22 cellular contexts compared by ENCODE assay signal in genomic region chr17:43660262-43660661, GRCh38. TPM values are rescaled to one million over a fixed set of nuclear protein-coding genes. Genes with fewer than 3 reads are reported as not detected.
DNase-seq lines count a peak whose midpoint lies in the region; ATAC-seq, FAIRE-seq and TF ChIP-seq lines count a peak whose summit lies in the region.
"Had no signal": no experiment of that assay in that cellular context is flagged by ENCODE, and none has a peak within 500 bp of the region (broad histone marks: within the 10 kb centered on the region; RNA-seq: fewer than 3 reads in every experiment).

No MANE protein-coding gene starts in this region.

- no peaks in the 10 kb centered on the region for H3K36me3 ChIP-seq in left ventricle myocardium inferior
- no peaks in the 10 kb centered on the region for H3K36me3 ChIP-seq in GM12878 (ENCODE audit: control insufficient read depth in 2 of 2, insufficient read depth in 2 of 2, low read length in 1 of 2)
- H3K36me3 ChIP-seq: colonic mucosa, neural progenitor cell, prostate gland, thoracic aorta had no signal

- in situ Hi-C loops in GM12878 (cut with MboI): loop anchor here (25.0 kb wide), 1 partner anchor 448 kb away; the partner anchor contains the start of gene TMEM106A

- no peak for FAIRE-seq in GM12878 (lab: Jason Lieb, UNC)
- FAIRE-seq: K562 had no signal

- no peak for TF ChIP-seq CTCF in left ventricle myocardium inferior (IDR thresholded peaks at IDR 0.05; ENCODE audit: borderline replicate concordance)
- no peak for TF ChIP-seq CTCF in GM12878 (IDR thresholded peaks at IDR 0.05 in 2 of 3, conservative IDR thresholded peaks at IDR 0.05 in 1 of 3; ENCODE audit: control insufficient read depth in 2 of 3, extremely low read depth in 1 of 3, insufficient read depth in 1 of 3, low read depth in 3 of 3, low read length in 3 of 3)
- TF ChIP-seq CTCF in nephron progenitor cell (IDR thresholded peaks at IDR 0.05): no peak

- POLR2A ChIA-PET in GM12878 (lab: Charles Lee): interaction anchor here (1.4 to 1.8 kb wide), 4 partner anchors 10 to 114 kb away, joined by 3 to 7 read pairs (median 4); partner anchors contain the start of gene ETV4

- H3K4me1 Mint-ChIP-seq in nephron progenitor cell: peaks cover 87% of the 10 kb centered on the region

- SMC1A ChIA-PET in GM12878 (lab: Charles Lee; ENCODE audit: uncharacterized antibody, unreplicated experiment): interaction anchor here (1.2 to 9.4 kb wide), 4 partner anchors 10 to 83 kb away, joined by 3 to 98 read pairs (median 14); no protein-coding TSS in a partner anchor

- H3K4me1 ChIP-seq in left ventricle myocardium inferior (peaks cover 87% of the 10 kb centered on the region), GM12878 (ENCODE audit: control insufficient read depth, insufficient read depth, low read length) (peaks cover 24% of the 10 kb centered on the region)
- H3K4me1 ChIP-seq: colonic mucosa, prostate gland had no signal

- RAD21 ChIA-PET in GM12878 (lab: Charles Lee; ENCODE audit: unreplicated experiment): interaction anchor here (5.4 to 8.4 kb wide), 2 partner anchors 11 to 84 kb away, joined by 41 to 77 read pairs; no protein-coding TSS in a partner anchor

- no peak overlapping the region for H2AFZ ChIP-seq in GM12878 (ENCODE audit: control insufficient read depth, low read depth, low read length)
- H2AFZ ChIP-seq: neural progenitor cell had no signal

- TF ChIP-seq RAD21 in GM12878 (IDR thresholded peaks at IDR 0.05; ENCODE audit: insufficient read depth, low read depth, low read length): no peak

- no peak overlapping the region for H3K27ac Mint-ChIP-seq in nephron progenitor cell

- H3K79me2 ChIP-seq in GM12878 (ENCODE audit: control insufficient read depth, insufficient read depth, low read length): peaks cover 19% of the 10 kb centered on the region

- intact Hi-C loops in left ventricle myocardium inferior (cut with micrococcal nuclease): no loop called here
- intact Hi-C loops in Right ventricle myocardium inferior (cut with DNase I): no loop called here
- intact Hi-C loops in GM12878 (cut with micrococcal nuclease; ENCODE audit: unreplicated experiment): no loop called here

- peaks cover 4% of the 10 kb centered on the region for H3K27me3 Mint-ChIP-seq in nephron progenitor cell (ENCODE audit: low read depth, poor library complexity)

- H3K9ac ChIP-seq in GM12878 (ENCODE audit: control insufficient read depth, insufficient read depth, low read length): peak overlapping the region; percentile 72
- H3K9ac ChIP-seq: neural progenitor cell had no signal

- H3K4me3 ChIP-seq in left ventricle myocardium inferior (peak overlapping the region; percentile 65), GM12878 (peak overlapping the region; percentile 69)
- H3K4me3 ChIP-seq: colonic mucosa, K562, neural progenitor cell, prostate gland, SK-N-MC, thoracic aorta had no signal

- no peak for TF ChIP-seq POLR2A in GM12878 (IDR thresholded peaks at IDR 0.05; ENCODE audit: low read depth, low read length)

- peak overlapping the region; percentile 81 for H3K4me3 Mint-ChIP-seq in nephron progenitor cell

- no TSS peak for BruUV-seq in GM12878 (replicated peaks; lab: Mats Ljungman, UMichigan)

- no peaks in the 10 kb centered on the region for H3K36me3 Mint-ChIP-seq in nephron progenitor cell (ENCODE audit: low read depth)
- H3K36me3 Mint-ChIP-seq: neural progenitor cell had no signal

- peak overlapping the region; percentile 92 for H3K27ac ChIP-seq in left ventricle myocardium inferior (replicated peaks)
- H3K27ac ChIP-seq in GM12878 (ENCODE audit: control insufficient read depth, insufficient read depth): peak overlapping the region; percentile 69
- H3K27ac ChIP-seq: colonic mucosa, neural progenitor cell, prostate gland, SK-N-MC, thoracic aorta had no signal

- H3K9me3 ChIP-seq in left ventricle myocardium inferior (replicated peaks): no peaks in the 10 kb centered on the region
- no peaks in the 10 kb centered on the region for H3K9me3 ChIP-seq in GM12878 (replicated peaks; ENCODE audit: control insufficient read depth, insufficient read depth, low read length)
- H3K9me3 ChIP-seq: colonic mucosa, prostate gland, thoracic aorta had no signal

- no peak for TF ChIP-seq EP300 in GM12878 (IDR thresholded peaks at IDR 0.05; ENCODE audit: borderline replicate concordance in 1 of 2, control insufficient read depth in 1 of 2, low read depth in 2 of 2, low read length in 2 of 2)

- ATAC-seq in Right ventricle myocardium inferior (no peak), GM12878 (no peak), GM19395 (IDR thresholded peaks at IDR 0.05; ENCODE audit: unreplicated experiment) (no peak), left lobe of liver (no peak)
- ATAC-seq: activated CD4-positive, CD25-positive, alpha-beta regulatory T cell treated with anti-CD3 and anti-CD28 coated beads, Interleukin-2, amount 50 U/mL, for 24 hours; K562 had no signal

- H3K27me3 ChIP-seq in left ventricle myocardium inferior (ENCODE audit: low read depth): peaks cover 10% of the 10 kb centered on the region
- H3K27me3 ChIP-seq in GM12878 (replicated peaks in 1 of 2; ENCODE audit: control insufficient read depth in 2 of 2, insufficient read depth in 2 of 2, low read length in 1 of 2): no peaks in the 10 kb centered on the region
- H3K27me3 ChIP-seq: colonic mucosa, neural progenitor cell had no signal

- WGBS in GM12878 (ENCODE audit: insufficient coverage, insufficient replicate concordance, low lambda C conversion rate, missing lambda C conversion rate): 75% methylated on average over 4 of the region's 4 CpGs

- H3K9me3 Mint-ChIP-seq in nephron progenitor cell: no peaks in the 10 kb centered on the region
- H3K9me3 Mint-ChIP-seq: CD4-positive, alpha-beta T cell; neural progenitor cell had no signal

- no peaks in the 10 kb centered on the region for H4K20me1 ChIP-seq in GM12878 (ENCODE audit: control insufficient read depth, insufficient read depth)

- CTCF ChIA-PET in GM12878 (lab: Yijun Ruan, JAX): interaction anchor here (0.7 to 5.5 kb wide), 6 partner anchors 11 to 176 kb away, joined by 3 to 55 read pairs (median 4); partner anchors contain the start of gene DHX8

- no peak for DNase-seq in left ventricle myocardium inferior
- no peak for DNase-seq in Right ventricle myocardium inferior (ENCODE audit: missing footprints)
- no peak for DNase-seq in GM12878 (ENCODE audit: low read depth, low spot score)
- no peak for DNase-seq in nephron progenitor cell
- no peak for DNase-seq in NCI-H774 (lab: John Stamatoyannopoulos, UW)
- DNase-seq in left lobe of liver (ENCODE audit: low spot score): no peak
- DNase-seq in dermis blood vessel endothelial cell: no peak
- DNase-seq: activated CD8-positive, alpha-beta memory T cell treated with anti-CD3 and anti-CD28 coated beads, Interleukin-2, amount 50 U/mL, for 48 hours; activated naive CD4-positive, alpha-beta T cell; CD4-positive, alpha-beta T cell; colonic mucosa; DMS79 treated with DMSO at 0.1 percent for 48 hours; NCI-H1694; stimulated activated CD4-positive, alpha-beta T cell treated with anti-CD3 and anti-CD28 coated beads, Interleukin-12 subunit alpha, Interleukin-12 subunit beta, amount 100 ng/mL, for 4 hours; stimulated activated CD8-positive, alpha-beta memory T cell treated with anti-CD3 and anti-CD28 coated beads, Interleukin-4, amount 100 ng/mL, for 48 hours had no signal

- H3K4me2 ChIP-seq in GM12878 (ENCODE audit: control insufficient read depth, insufficient read depth): peak overlapping the region; percentile 81
- H3K4me2 ChIP-seq: neural progenitor cell had no signal

TF ChIP-seq in GM12878, 131 proteins besides CTCF, POLR2A, EP300 and RAD21:
- TF ChIP-seq IKZF1 (conservative IDR thresholded peaks at IDR 0.05): no peak
- TF ChIP-seq SMC3 (IDR thresholded peaks at IDR 0.05; ENCODE audit: borderline replicate concordance, low read length): no peak
- 0 out of 2 replicates have a peak, but pooled peaks have one; percentile 2 for TF ChIP-seq PAX5 (IDR thresholded peaks at IDR 0.05; ENCODE audit: borderline replicate concordance, low read depth, low read length)
- no peak for TF ChIP-seq SREBF2 (IDR thresholded peaks at IDR 0.05; ENCODE audit: low read length)
TF ChIP-seq in GM12878: peak in this region for 1.

RNA-seq across cellular contexts. Expression of gene MEOX1, which starts 1.5 kb away (rescaled TPM):
- 8.4 TPM for total RNA-seq in left ventricle myocardium inferior
- total RNA-seq in Right ventricle myocardium inferior: 11.1 TPM
- 6.1 and 6.4 TPM in 2 replicates for total RNA-seq in GM12878 (2013; cell fraction: nucleolus; rRNA removed)
- total RNA-seq in GM12878 (2014; rRNA removed): 0.34 and 0.60 TPM in 2 replicates
- total RNA-seq in GM12878 (2014; rRNA removed; fragmentation: Illumina TruSeq; extraction: Trizol): 0.37 and 0.85 TPM in 2 replicates
- total RNA-seq in GM12878 (2021): 0.46 and 0.53 TPM in 2 replicates
- 0.70 TPM for polyA plus RNA-seq in GM12878 (2011; ENCODE audit: low read depth)
- 7.5 and 9.4 TPM in 2 replicates for polyA plus RNA-seq in GM12878 (2011; rRNA removed)
- polyA plus RNA-seq in GM12878 (2011; cell fraction: cytosol; rRNA removed): 10.4 TPM in 2 replicates
- polyA plus RNA-seq in GM12878 (2011; cell fraction: nucleus; rRNA removed): 4.8 and 5.3 TPM in 2 replicates
- 0.99 and 1.8 TPM in 2 replicates for polyA plus RNA-seq in GM12878 (2012)
- polyA plus RNA-seq in GM12878 (2014; fragmentation: Illumina TruSeq; extraction: Trizol): 0.63 and 1.1 TPM in 2 replicates
- polyA plus RNA-seq in GM12878 (2014; fragmentation: Nextera tagmentation; extraction: Ambion mirVana): under 1 TPM; 0.19 to 0.24 TPM
- polyA plus RNA-seq in GM12878 (2014; rRNA removed): 0.44 and 0.45 TPM in 2 replicates
- polyA plus RNA-seq in GM12878 (2016; fragmentation: Nextera tagmentation; extraction: Ambion mirVana): under 1 TPM; 0.25 to 0.72 TPM
- 4.9 and 8.7 TPM in 2 replicates for polyA minus RNA-seq in GM12878 (2011; rRNA and poly(A)+ RNA removed)
- polyA minus RNA-seq in GM12878 (2011; cell fraction: cytosol; rRNA and poly(A)+ RNA removed): 3.6 and 5.6 TPM in 2 replicates
- 5.8 and 6.8 TPM in 2 replicates for polyA minus RNA-seq in GM12878 (2011; cell fraction: nucleus; rRNA and poly(A)+ RNA removed)
- total RNA-seq in left lobe of liver: not detected
- 0.05 and 1.4 TPM in 2 replicates for total RNA-seq in dermis blood vessel endothelial cell
- total RNA-seq: K562 had no signal
- polyA plus RNA-seq: K562 had no signal
